Comparison of ENCODE assay signal across 1 cellular context in genomic region chr1:101257500-101258325, GRCh38.
TF ChIP-seq lines count a peak whose summit lies in the region.

No MANE protein-coding gene starts in this region.

TF ChIP-seq in K562, 482 proteins besides CTCF, POLR2A, EP300 and RAD21 (continued from another document and continues in another):
- TF ChIP-seq HNRNPLL (IDR thresholded peaks at IDR 0.05; ENCODE audit: low read depth, low read length, poor library complexity, severe bottlenecking) (no peak), PML (IDR thresholded peaks at IDR 0.05; ENCODE audit: low read length) (no peak), HDAC3 (IDR thresholded peaks at IDR 0.05; ENCODE audit: borderline replicate concordance, partially characterized antibody) (no peak), MCM5 (IDR thresholded peaks at IDR 0.05; ENCODE audit: low read depth) (no peak), ZZZ3 (IDR thresholded peaks at IDR 0.05) (no peak), XRCC4 (IDR thresholded peaks at IDR 0.05; ENCODE audit: extremely low read depth, insufficient read depth, insufficient read length) (no peak), SMAD1 (IDR thresholded peaks at IDR 0.05; ENCODE audit: low read depth, low read length, partially characterized antibody) (no peak), TEAD2 (tag; IDR thresholded peaks at IDR 0.05) (no peak), E2F8 (IDR thresholded peaks at IDR 0.05; ENCODE audit: low read depth, partially characterized antibody) (peak; percentile 24), RB1 (IDR thresholded peaks at IDR 0.05; ENCODE audit: low read depth) (no peak), CCAR2 (IDR thresholded peaks at IDR 0.05; ENCODE audit: low read depth, low read length) (no peak), PTTG1 (tag; IDR thresholded peaks at IDR 0.05; ENCODE audit: low read depth) (no peak), TBL1XR1 (IDR thresholded peaks at IDR 0.05; ENCODE audit: low read length in 2 of 2) (peak in 1 of 2 experiments; percentile 50; a peak in 2 of 4 replicates), CEBPB (tag; IDR thresholded peaks at IDR 0.05) (no peak), ZNF165 (CRISPR knock-in tag; IDR thresholded peaks at IDR 0.05; ENCODE audit: borderline replicate concordance) (no peak), ZNF57 (CRISPR knock-in tag; IDR thresholded peaks at IDR 0.05) (no peak), ZKSCAN1 (IDR thresholded peaks at IDR 0.05; ENCODE audit: low read depth, low read length) (peak; percentile 60; the same call in 1 of the 2 replicates), RBM25 (IDR thresholded peaks at IDR 0.05; ENCODE audit: low read depth, low read length, severe bottlenecking) (no peak), HEY1 (CRISPR knock-in tag; IDR thresholded peaks at IDR 0.05; ENCODE audit: borderline replicate concordance) (no peak), MEF2D (tag; conservative IDR thresholded peaks at IDR 0.05; ENCODE audit: low read depth) (no peak), HOXB6 (CRISPR knock-in tag; IDR thresholded peaks at IDR 0.05; ENCODE audit: borderline replicate concordance) (no peak), MYNN (IDR thresholded peaks at IDR 0.05) (no peak; the same call in 1 of the 2 replicates), MYNN (CRISPR knock-in tag; IDR thresholded peaks at IDR 0.05) (no peak), RNF2 (IDR thresholded peaks at IDR 0.05) (peak; percentile 55; the same call in 1 of the 2 replicates), FUS (optimal IDR thresholded peaks at IDR 0.05; ENCODE audit: low read depth, low read length) (no peak), RBM15 (IDR thresholded peaks at IDR 0.05; ENCODE audit: insufficient read depth, low read length) (no peak), ZNF224 (CRISPR knock-in tag; IDR thresholded peaks at IDR 0.05) (no peak), KLF16 (IDR thresholded peaks at IDR 0.05) (peak; percentile 70), BRD4 (IDR thresholded peaks at IDR 0.05) (no peak), SRSF1 (IDR thresholded peaks at IDR 0.05; ENCODE audit: low read depth, low read length) (no peak), ZNF184 (CRISPR knock-in tag; IDR thresholded peaks at IDR 0.05) (no peak), CREM (IDR thresholded peaks at IDR 0.05; ENCODE audit: low read depth) (peak; percentile 14; the same call in 1 of the 2 replicates), ZNF253 (CRISPR knock-in tag; conservative IDR thresholded peaks at IDR 0.05) (no peak), SMARCA4 (IDR thresholded peaks at IDR 0.05) (peak; percentile 41; the same call in 1 of the 2 replicates), ARID4B (CRISPR knock-in tag; IDR thresholded peaks at IDR 0.05) (no peak), CHAMP1 (IDR thresholded peaks at IDR 0.05) (no peak), MAFF (IDR thresholded peaks at IDR 0.05; ENCODE audit: low read length) (no peak), MYC (IDR thresholded peaks at IDR 0.05; ENCODE audit: low read depth, low read length) (peak; percentile 54; the same call in 1 of the 2 replicates), MYC (CRISPR knock-in tag; IDR thresholded peaks at IDR 0.05; ENCODE audit: borderline replicate concordance, low read depth) (no peak), SMC3 (conservative IDR thresholded peaks at IDR 0.05; ENCODE audit: insufficient read depth, low read depth, low read length) (no peak), SMARCA5 (IDR thresholded peaks at IDR 0.05) (no peak), CBFB (CRISPR knock-in tag; IDR thresholded peaks at IDR 0.05) (no peak), FOXK2 (conservative IDR thresholded peaks at IDR 0.05 in 1 of 2, IDR thresholded peaks at IDR 0.05 in 1 of 2; ENCODE audit: low read depth in 2 of 2) (peak in 1 of 2 experiments; percentile 22; a peak in 1 of 4 replicates), PRMT5 (CRISPR knock-in tag; IDR thresholded peaks at IDR 0.05) (no peak), ZC3H8 (IDR thresholded peaks at IDR 0.05) (no peak), NR3C1 (CRISPR knock-in tag; IDR thresholded peaks at IDR 0.05) (no peak), FIP1L1 (IDR thresholded peaks at IDR 0.05; ENCODE audit: low read depth, low read length, poor library complexity, severe bottlenecking) (no peak), YY1 (IDR thresholded peaks at IDR 0.05; ENCODE audit: borderline replicate concordance in 1 of 3, control insufficient read depth in 1 of 3, extremely low read depth in 1 of 3, insufficient read depth in 3 of 3, insufficient read length in 1 of 3, insufficient replicate concordance in 2 of 3, low read depth in 1 of 3, low read length in 2 of 3) (no peak), GABPB2 (CRISPR knock-in tag; conservative IDR thresholded peaks at IDR 0.05) (no peak), HLTF (IDR thresholded peaks at IDR 0.05) (no peak), KDM1A (IDR thresholded peaks at IDR 0.05) (0 out of 4 replicates have a peak, but pooled peaks of 1 of the 2 experiments have one; percentile 34)
- TF ChIP-seq, protein P1, sequence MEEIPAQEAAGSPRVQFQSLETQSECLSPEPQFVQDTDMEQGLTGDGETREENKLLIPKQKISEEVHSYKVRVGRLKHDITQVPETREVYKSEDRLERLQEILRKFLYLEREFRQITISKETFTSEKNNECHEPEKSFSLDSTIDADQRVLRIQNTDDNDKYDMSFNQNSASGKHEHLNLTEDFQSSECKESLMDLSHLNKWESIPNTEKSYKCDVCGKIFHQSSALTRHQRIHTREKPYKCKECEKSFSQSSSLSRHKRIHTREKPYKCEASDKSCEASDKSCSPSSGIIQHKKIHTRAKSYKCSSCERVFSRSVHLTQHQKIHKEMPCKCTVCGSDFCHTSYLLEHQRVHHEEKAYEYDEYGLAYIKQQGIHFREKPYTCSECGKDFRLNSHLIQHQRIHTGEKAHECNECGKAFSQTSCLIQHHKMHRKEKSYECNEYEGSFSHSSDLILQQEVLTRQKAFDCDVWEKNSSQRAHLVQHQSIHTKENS (CRISPR knock-in tag; IDR thresholded peaks at IDR 0.05): no peak
- TF ChIP-seq, protein P2, sequence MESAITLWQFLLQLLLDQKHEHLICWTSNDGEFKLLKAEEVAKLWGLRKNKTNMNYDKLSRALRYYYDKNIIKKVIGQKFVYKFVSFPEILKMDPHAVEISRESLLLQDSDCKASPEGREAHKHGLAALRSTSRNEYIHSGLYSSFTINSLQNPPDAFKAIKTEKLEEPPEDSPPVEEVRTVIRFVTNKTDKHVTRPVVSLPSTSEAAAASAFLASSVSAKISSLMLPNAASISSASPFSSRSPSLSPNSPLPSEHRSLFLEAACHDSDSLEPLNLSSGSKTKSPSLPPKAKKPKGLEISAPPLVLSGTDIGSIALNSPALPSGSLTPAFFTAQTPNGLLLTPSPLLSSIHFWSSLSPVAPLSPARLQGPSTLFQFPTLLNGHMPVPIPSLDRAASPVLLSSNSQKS (CRISPR knock-in tag; IDR thresholded peaks at IDR 0.05): no peak
- TF ChIP-seq, protein P3, sequence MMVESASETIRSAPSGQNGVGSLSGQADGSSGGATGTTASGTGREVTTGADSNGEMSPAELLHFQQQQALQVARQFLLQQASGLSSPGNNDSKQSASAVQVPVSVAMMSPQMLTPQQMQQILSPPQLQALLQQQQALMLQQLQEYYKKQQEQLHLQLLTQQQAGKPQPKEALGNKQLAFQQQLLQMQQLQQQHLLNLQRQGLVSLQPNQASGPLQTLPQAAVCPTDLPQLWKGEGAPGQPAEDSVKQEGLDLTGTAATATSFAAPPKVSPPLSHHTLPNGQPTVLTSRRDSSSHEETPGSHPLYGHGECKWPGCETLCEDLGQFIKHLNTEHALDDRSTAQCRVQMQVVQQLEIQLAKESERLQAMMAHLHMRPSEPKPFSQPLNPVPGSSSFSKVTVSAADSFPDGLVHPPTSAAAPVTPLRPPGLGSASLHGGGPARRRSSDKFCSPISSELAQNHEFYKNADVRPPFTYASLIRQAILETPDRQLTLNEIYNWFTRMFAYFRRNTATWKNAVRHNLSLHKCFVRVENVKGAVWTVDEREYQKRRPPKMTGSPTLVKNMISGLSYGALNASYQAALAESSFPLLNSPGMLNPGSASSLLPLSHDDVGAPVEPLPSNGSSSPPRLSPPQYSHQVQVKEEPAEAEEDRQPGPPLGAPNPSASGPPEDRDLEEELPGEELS (CRISPR knock-in tag; IDR thresholded peaks at IDR 0.05; ENCODE audit: borderline replicate concordance): no peak
- TF ChIP-seq, protein P4, sequence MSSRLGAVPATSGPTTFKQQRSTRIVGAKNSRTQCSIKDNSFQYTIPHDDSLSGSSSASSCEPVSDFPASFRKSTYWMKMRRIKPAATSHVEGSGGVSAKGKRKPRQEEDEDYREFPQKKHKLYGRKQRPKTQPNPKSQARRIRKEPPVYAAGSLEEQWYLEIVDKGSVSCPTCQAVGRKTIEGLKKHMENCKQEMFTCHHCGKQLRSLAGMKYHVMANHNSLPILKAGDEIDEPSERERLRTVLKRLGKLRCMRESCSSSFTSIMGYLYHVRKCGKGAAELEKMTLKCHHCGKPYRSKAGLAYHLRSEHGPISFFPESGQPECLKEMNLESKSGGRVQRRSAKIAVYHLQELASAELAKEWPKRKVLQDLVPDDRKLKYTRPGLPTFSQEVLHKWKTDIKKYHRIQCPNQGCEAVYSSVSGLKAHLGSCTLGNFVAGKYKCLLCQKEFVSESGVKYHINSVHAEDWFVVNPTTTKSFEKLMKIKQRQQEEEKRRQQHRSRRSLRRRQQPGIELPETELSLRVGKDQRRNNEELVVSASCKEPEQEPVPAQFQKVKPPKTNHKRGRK (tag; IDR thresholded peaks at IDR 0.05): no peak
- TF ChIP-seq, protein P5, sequence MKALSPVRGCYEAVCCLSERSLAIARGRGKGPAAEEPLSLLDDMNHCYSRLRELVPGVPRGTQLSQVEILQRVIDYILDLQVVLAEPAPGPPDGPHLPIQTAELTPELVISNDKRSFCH (CRISPR knock-in tag; IDR thresholded peaks at IDR 0.05): no peak
- TF ChIP-seq, protein P5 (tag; IDR thresholded peaks at IDR 0.05): peak; percentile 36; the same call in 1 of the 2 replicates
- TF ChIP-seq, protein P6, sequence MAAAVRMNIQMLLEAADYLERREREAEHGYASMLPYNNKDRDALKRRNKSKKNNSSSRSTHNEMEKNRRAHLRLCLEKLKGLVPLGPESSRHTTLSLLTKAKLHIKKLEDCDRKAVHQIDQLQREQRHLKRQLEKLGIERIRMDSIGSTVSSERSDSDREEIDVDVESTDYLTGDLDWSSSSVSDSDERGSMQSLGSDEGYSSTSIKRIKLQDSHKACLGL (CRISPR knock-in tag; IDR thresholded peaks at IDR 0.05; ENCODE audit: borderline replicate concordance, poor library complexity, severe bottlenecking): no peak
